ENCODE assay signal across 29 cellular contexts in the genomic region with DNA sequence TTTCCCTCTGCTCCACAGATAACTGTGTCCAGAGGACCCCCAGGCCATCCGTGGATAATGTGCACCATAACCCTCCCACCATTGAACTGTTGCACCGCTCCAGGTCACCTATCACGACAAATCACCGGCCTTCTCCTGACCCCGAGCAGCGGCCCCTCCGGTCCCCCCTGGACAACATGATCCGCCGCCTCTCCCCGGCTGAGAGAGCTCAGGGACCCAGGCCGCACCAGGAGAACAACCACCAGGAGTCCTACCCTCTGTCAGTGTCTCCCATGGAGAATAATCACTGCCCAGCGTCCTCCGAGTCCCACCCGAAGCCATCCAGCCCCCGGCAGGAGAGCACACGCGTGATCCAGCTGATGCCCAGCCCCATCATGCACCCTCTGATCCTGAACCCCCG.
"Had no signal": no experiment of that assay in that cellular context is flagged by ENCODE, and none has a peak within 500 bp of the region (broad histone marks: within the 10 kb centered on the region; RNA-seq: fewer than 3 reads in every experiment).

No MANE protein-coding gene starts in this region.

- ATAC-seq: activated CD4-positive, alpha-beta T cell treated with anti-CD3 and anti-CD28 coated beads for 36 hours; activated CD4-positive, CD25-positive, alpha-beta regulatory T cell treated with anti-CD3 and anti-CD28 coated beads, Interleukin-2, amount 50 U/mL, for 24 hours; activated CD8-positive, alpha-beta memory T cell treated with anti-CD3 and anti-CD28 coated beads, Interleukin-2, amount 10 ng/mL, durations not matched to agents 7 days and 5 days; PC-3 had no signal

- H3K27ac Mint-ChIP-seq: activated CD4-positive, alpha-beta memory T cell treated with anti-CD3 and anti-CD28 coated beads, Interleukin-2, amount 10 ng/mL, durations not matched to agents 7 days and 5 days; activated CD4-positive, alpha-beta T cell treated with anti-CD3 and anti-CD28 coated beads for 36 hours; activated CD8-positive, alpha-beta memory T cell treated with anti-CD3 and anti-CD28 coated beads, Interleukin-2, amount 10 ng/mL, durations not matched to agents 7 days and 5 days; activated naive CD8-positive, alpha-beta T cell treated with anti-CD3 and anti-CD28 coated beads, Interleukin-2, amount 10 ng/mL, durations not matched to agents 7 days and 5 days; T-helper 1 cell treated with Interleukin-12 subunit alpha and Interleukin-12 subunit beta and Interleukin-4 antibody, amounts not matched to agents 30 μg/mL and 1 μg/mL, for 36 hours; T-helper 2 cell treated with Interferon-gamma antibody and Interleukin-4, amounts not matched to agents 5 μg/mL and 100 μg/mL, for 36 hours had no signal

- H3K4me3 Mint-ChIP-seq: activated CD4-positive, alpha-beta memory T cell treated with anti-CD3 and anti-CD28 coated beads, Interleukin-2, amount 10 ng/mL, durations not matched to agents 7 days and 5 days; activated CD4-positive, alpha-beta T cell treated with anti-CD3 and anti-CD28 coated beads for 36 hours; activated CD8-positive, alpha-beta memory T cell treated with anti-CD3 and anti-CD28 coated beads, Interleukin-2, amount 10 ng/mL, durations not matched to agents 7 days and 5 days; activated naive CD8-positive, alpha-beta T cell treated with anti-CD3 and anti-CD28 coated beads, Interleukin-2, amount 10 ng/mL, durations not matched to agents 7 days and 5 days; T-helper 1 cell treated with Interleukin-12 subunit alpha and Interleukin-12 subunit beta and Interleukin-4 antibody, amounts not matched to agents 30 μg/mL and 1 μg/mL, for 36 hours; T-helper 2 cell treated with Interferon-gamma antibody and Interleukin-4, amounts not matched to agents 5 μg/mL and 100 μg/mL, for 36 hours had no signal

- H3K27me3 Mint-ChIP-seq: activated CD4-positive, alpha-beta memory T cell treated with anti-CD3 and anti-CD28 coated beads, Interleukin-2, amount 10 ng/mL, durations not matched to agents 7 days and 5 days; activated CD4-positive, alpha-beta T cell treated with anti-CD3 and anti-CD28 coated beads for 36 hours; activated CD8-positive, alpha-beta memory T cell treated with anti-CD3 and anti-CD28 coated beads, Interleukin-2, amount 10 ng/mL, durations not matched to agents 7 days and 5 days; activated naive CD8-positive, alpha-beta T cell treated with anti-CD3 and anti-CD28 coated beads, Interleukin-2, amount 10 ng/mL, durations not matched to agents 7 days and 5 days had no signal

- DNase-seq: activated CD4-positive, alpha-beta memory T cell treated with anti-CD3 and anti-CD28 coated beads, Interleukin-2, amount 10 ng/mL, durations not matched to agents 7 days and 5 days; activated CD4-positive, alpha-beta T cell treated with anti-CD3 and anti-CD28 coated beads for 36 hours; activated CD4-positive, alpha-beta T cell treated with anti-CD3 and anti-CD28 coated beads, Interleukin-2, amount 50 U/mL, for 1 hour; activated CD8-positive, alpha-beta memory T cell treated with anti-CD3 and anti-CD28 coated beads, Interleukin-2, amount 10 ng/mL, durations not matched to agents 7 days and 5 days; activated CD8-positive, alpha-beta memory T cell treated with anti-CD3 and anti-CD28 coated beads, Interleukin-2, amount 50 U/mL, for 48 hours; activated effector memory CD4-positive, alpha-beta T cell treated with Interleukin-2 at 50 U/mL for 16 hours; activated naive CD4-positive, alpha-beta T cell treated with anti-CD3 and anti-CD28 coated beads, Interleukin-2, amount 50 U/mL, for 16 hours; activated naive CD8-positive, alpha-beta T cell treated with anti-CD3 and anti-CD28 coated beads, Interleukin-2, amount 10 ng/mL, durations not matched to agents 7 days and 5 days; activated T-cell treated with anti-CD3 and anti-CD28 coated beads, Interleukin-2, amount 50 U/mL, for 48 hours; amygdala; cerebellar nuclear complex; MM.1S; MV-4-11; NCI-H1092; NCI-H1436 treated with DMSO at 0.1 percent for 48 hours; NCI-H1694 treated with DMSO at 0.1 percent for 48 hours; NCI-H2029; NCI-H2171; NCI-H510A; NCI-H748 treated with DMSO at 0.1 percent for 48 hours; NK-92 treated with Interleukin-12 subunit alpha and Interleukin-12 subunit beta, amount 100 ng/mL, for 24 hours; PC-3; Peyer's patch; RPMI8226; SHP77 treated with DMSO at 0.1 percent for 48 hours; SK-N-SH had no signal
